8 cellular contexts compared by ENCODE assay signal in the genomic region with DNA sequence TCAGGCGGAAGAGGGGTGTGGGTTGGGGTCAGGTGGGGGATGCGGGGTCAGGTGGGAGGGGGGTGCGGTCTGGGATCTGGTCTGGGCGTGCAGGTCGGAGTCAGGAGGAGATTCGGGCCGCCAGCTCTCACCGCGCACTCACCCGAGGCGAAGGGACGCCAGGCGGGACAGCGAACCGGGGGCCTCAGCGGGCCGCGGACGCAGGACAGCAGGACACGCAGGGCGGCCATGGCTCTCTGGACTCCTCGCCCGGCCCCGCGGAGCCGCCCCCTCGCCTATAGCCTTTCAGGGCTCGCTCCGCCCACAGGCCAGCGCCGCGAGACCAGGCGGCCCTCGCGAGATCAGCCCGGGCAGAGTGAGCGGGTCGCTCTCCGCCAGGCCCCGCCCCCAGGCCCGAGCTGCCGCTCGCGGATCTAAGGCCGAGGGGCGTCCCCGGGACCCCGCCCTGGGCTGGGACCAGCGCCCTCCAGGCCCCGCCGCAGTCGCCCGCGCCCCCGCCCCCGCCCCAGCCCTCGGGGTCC. TPM values are rescaled to one million over a fixed set of nuclear protein-coding genes. Genes with fewer than 3 reads are reported as not detected.
DNase-seq lines count a peak whose midpoint lies in the region; ATAC-seq, FAIRE-seq and TF ChIP-seq lines count a peak whose summit lies in the region.

A gene (minus strand): TSS at position 251 of the 521 bp plus-strand sequence. CDS start 21 bp downstream, at position 230.

- CTCF ChIA-PET in IMR-90 (lab: Yijun Ruan, JAX), result interaction anchor here (0.6 kb wide), 1 partner anchor 1028 kb away, joined by 3 read pairs; no protein-coding TSS in a partner anchor

- no peaks in the 10 kb centered on the region for H3K9me1 ChIP-seq in IMR-90 (ENCODE audit: insufficient read depth, low read length)

- H3K79me1 ChIP-seq in IMR-90 (ENCODE audit: low read depth in 1 of 2, low read length in 2 of 2), result peaks cover 6 to 12% of the 10 kb centered on the region in 2 experiments; a peak in 3 of 4 replicates

- H2BK15ac ChIP-seq in IMR-90 (ENCODE audit: low read depth, low read length), result no peak within 1 kb of the TSS

- TF ChIP-seq CTCF in D721Med (IDR thresholded peaks at IDR 0.05; ENCODE audit: insufficient read depth, missing control alignments) (no peak), IMR-90 (conservative IDR thresholded peaks at IDR 0.05; ENCODE audit: low read depth, low read length) (no peak)

- H3K4me2 ChIP-seq in IMR-90 (ENCODE audit: low read depth, low read length), result peak within 1 kb of the TSS; percentile 81

- 0% methylated on average over 36 of the region's 57 CpGs; no CpG with 5 or more reads in 1 of the 2 experiments for WGBS in IMR-90 (ENCODE audit: extremely low coverage in 2 of 2, insufficient read length in 1 of 2), 2 experiments

- no peaks in the 10 kb centered on the region for H4K20me1 ChIP-seq in IMR-90 (ENCODE audit: insufficient read depth, low read length)

- peaks cover 20% of the 10 kb centered on the region for H3K36me3 ChIP-seq in IMR-90 (ENCODE audit: control insufficient read depth, insufficient read depth, low read length)

- peak within 1 kb of the TSS; percentile 32 to 89; a peak in 3 of 4 replicates for H4K8ac ChIP-seq in IMR-90 (ENCODE audit: low read depth in 2 of 2, low read length in 2 of 2)

- H3K4me3 ChIP-seq in IMR-90 (ENCODE audit: insufficient read depth, low read depth, low read length), result peak within 1 kb of the TSS; percentile 97

- peak within 1 kb of the TSS; percentile 100 for H2AFZ ChIP-seq in IMR-90 (replicated peaks; ENCODE audit: low read length, poor library complexity)

- H2BK5ac ChIP-seq in IMR-90 (ENCODE audit: low read depth, low read length, poor library complexity, severe bottlenecking), result peak within 1 kb of the TSS; percentile 86

- H3K27ac ChIP-seq in IMR-90 (ENCODE audit: insufficient read depth, low read length) (peak within 1 kb of the TSS; percentile 99), epithelial cell of prostate (peak within 1 kb of the TSS; percentile 63)

- in situ Hi-C loops in IMR-90 (cut with MboI; ENCODE audit: low sequenced_read_pairs), result no loop called here

- TF ChIP-seq POLR2A in IMR-90 (IDR thresholded peaks at IDR 0.05; ENCODE audit: low read depth, low read length), result peak; percentile 60; the same call in 1 of the 2 replicates

- peak within 1 kb of the TSS; percentile 95 for H3K4ac ChIP-seq in IMR-90 (ENCODE audit: low read depth, low read length)

- H3K27me3 ChIP-seq in IMR-90 (ENCODE audit: control insufficient read depth, insufficient read depth, low read length), result no peaks in the 10 kb centered on the region

- no TSS peak for BruUV-seq in IMR-90 (replicated peaks; lab: Mats Ljungman, UMichigan)

- H3K4me1 ChIP-seq in IMR-90 (ENCODE audit: control insufficient read depth, insufficient read depth, low read length), result peaks cover 7% of the 10 kb centered on the region

- H3K9me3 ChIP-seq in IMR-90 (ENCODE audit: control insufficient read depth, insufficient read depth, low read length), result no peaks in the 10 kb centered on the region

- DNase-seq in D721Med (ENCODE audit: insufficient read length, low spot score), result peak; percentile 95
- peak; percentile 81 for DNase-seq in IMR-90
- DNase-seq in OCI-M2 (lab: John Stamatoyannopoulos, UW; ENCODE audit: unreplicated experiment), result peak; percentile 54
- peak; percentile 87 for DNase-seq in activated T-cell treated with anti-CD3 and anti-CD28 coated beads for 4 hours
- DNase-seq in epithelial cell of prostate (ENCODE audit: low read depth, low spot score), result peak; percentile 27
- DNase-seq in mucosa of gallbladder (ENCODE audit: low spot score), result peak; percentile 98
- DNase-seq in stimulated activated CD8-positive, alpha-beta memory T cell treated with anti-CD3 and anti-CD28 coated beads, Interleukin-4, amount 100 ng/mL, for 24 hours (ENCODE audit: low read depth), result peak; percentile 93

- H3K14ac ChIP-seq in IMR-90 (replicated peaks; ENCODE audit: low read depth, low read length), result peak within 1 kb of the TSS; percentile 96

- peak; percentile 96 for ATAC-seq in GM21529 (IDR thresholded peaks at IDR 0.05; ENCODE audit: unreplicated experiment)
- peak; percentile 99 for ATAC-seq in IMR-90 (ENCODE audit: low read depth)

- H2BK20ac ChIP-seq in IMR-90 (ENCODE audit: low read depth, low read length), result no peak within 1 kb of the TSS

- no peak for FAIRE-seq in D721Med (lab: Jason Lieb, UNC)

- H2AK5ac ChIP-seq in IMR-90 (ENCODE audit: low read depth, low read length), result peak within 1 kb of the TSS; percentile 93

- POLR2A ChIA-PET in IMR-90 (lab: Charles Lee; ENCODE audit: unreplicated experiment), result no interaction called here

- H2BK120ac ChIP-seq in IMR-90 (ENCODE audit: low read depth, low read length), result no peak within 1 kb of the TSS

- intact Hi-C loops in IMR-90 (cut with micrococcal nuclease), result loop anchor here (10.0 kb wide), 1 partner anchor 48 kb away; no protein-coding TSS in a partner anchor

- H4K5ac ChIP-seq in IMR-90 (ENCODE audit: low read depth, low read length), result peak within 1 kb of the TSS; percentile 97; the same call in 1 of the 2 replicates

- H3K9ac ChIP-seq in IMR-90 (ENCODE audit: low read depth, low read length), result peak within 1 kb of the TSS; percentile 91

- dilution Hi-C loops in IMR-90 (cut with HindIII; ENCODE audit: low sequenced_read_pairs, unreplicated experiment), result no loop called here

- peak within 1 kb of the TSS; percentile 79 for H3K56ac ChIP-seq in IMR-90 (ENCODE audit: extremely low read depth, insufficient read depth, low read length)

- H4K91ac ChIP-seq in IMR-90 (ENCODE audit: insufficient read depth, low read depth, low read length), result peak within 1 kb of the TSS; percentile 89

- no peak within 1 kb of the TSS for H3K18ac ChIP-seq in IMR-90 (ENCODE audit: low read depth, low read length)

- H2AK9ac ChIP-seq in IMR-90 (replicated peaks; ENCODE audit: low read depth, low read length, poor library complexity), result peak within 1 kb of the TSS; percentile 95

- peak within 1 kb of the TSS; percentile 85 for H3K23ac ChIP-seq in IMR-90 (ENCODE audit: low read depth, low read length)

- no peak for TF ChIP-seq RAD21 in IMR-90 (IDR thresholded peaks at IDR 0.05; ENCODE audit: low read length)

TF ChIP-seq in IMR-90, 13 proteins besides CTCF, POLR2A, EP300 and RAD21:
- TF ChIP-seq MXI1 (IDR thresholded peaks at IDR 0.05; ENCODE audit: borderline replicate concordance, low read depth, low read length) (peak; percentile 85), CEBPB (IDR thresholded peaks at IDR 0.05; ENCODE audit: low read depth, low read length) (no peak), RFX5 (IDR thresholded peaks at IDR 0.05; ENCODE audit: low read depth, low read length) (no peak), SMC3 (IDR thresholded peaks at IDR 0.05; ENCODE audit: low read depth, low read length) (no peak), CHD1 (IDR thresholded peaks at IDR 0.05; ENCODE audit: low read depth, low read length) (no peak), MAZ (IDR thresholded peaks at IDR 0.05; ENCODE audit: borderline replicate concordance, low read depth, low read length) (peak; percentile 80; the same call in 1 of the 2 replicates), RCOR1 (IDR thresholded peaks at IDR 0.05; ENCODE audit: insufficient replicate concordance, low read length) (no peak), MAFK (IDR thresholded peaks at IDR 0.05; ENCODE audit: low read depth, low read length) (no peak), NFE2L2 (IDR thresholded peaks at IDR 0.05; ENCODE audit: low read depth, low read length) (no peak)
- TF ChIP-seq, protein P1, sequence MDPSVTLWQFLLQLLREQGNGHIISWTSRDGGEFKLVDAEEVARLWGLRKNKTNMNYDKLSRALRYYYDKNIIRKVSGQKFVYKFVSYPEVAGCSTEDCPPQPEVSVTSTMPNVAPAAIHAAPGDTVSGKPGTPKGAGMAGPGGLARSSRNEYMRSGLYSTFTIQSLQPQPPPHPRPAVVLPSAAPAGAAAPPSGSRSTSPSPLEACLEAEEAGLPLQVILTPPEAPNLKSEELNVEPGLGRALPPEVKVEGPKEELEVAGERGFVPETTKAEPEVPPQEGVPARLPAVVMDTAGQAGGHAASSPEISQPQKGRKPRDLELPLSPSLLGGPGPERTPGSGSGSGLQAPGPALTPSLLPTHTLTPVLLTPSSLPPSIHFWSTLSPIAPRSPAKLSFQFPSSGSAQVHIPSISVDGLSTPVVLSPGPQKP (IDR thresholded peaks at IDR 0.05; ENCODE audit: borderline replicate concordance, low read depth, low read length), result no peak
- TF ChIP-seq, protein P2, sequence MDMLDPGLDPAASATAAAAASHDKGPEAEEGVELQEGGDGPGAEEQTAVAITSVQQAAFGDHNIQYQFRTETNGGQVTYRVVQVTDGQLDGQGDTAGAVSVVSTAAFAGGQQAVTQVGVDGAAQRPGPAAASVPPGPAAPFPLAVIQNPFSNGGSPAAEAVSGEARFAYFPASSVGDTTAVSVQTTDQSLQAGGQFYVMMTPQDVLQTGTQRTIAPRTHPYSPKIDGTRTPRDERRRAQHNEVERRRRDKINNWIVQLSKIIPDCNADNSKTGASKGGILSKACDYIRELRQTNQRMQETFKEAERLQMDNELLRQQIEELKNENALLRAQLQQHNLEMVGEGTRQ (IDR thresholded peaks at IDR 0.05; ENCODE audit: low read depth, low read length), result no peak

RNA-seq across cellular contexts. Expression of the gene that starts here (rescaled TPM):
- total RNA-seq in IMR-90 (2012; rRNA removed) (60.8 and 71.1 TPM in 2 replicates), mucosa of gallbladder (122 TPM)
- polyA plus RNA-seq in IMR-90 (2012; rRNA removed), result 83.3 and 84.2 TPM in 2 replicates
- 93.0 and 94.1 TPM in 2 replicates for polyA plus RNA-seq in IMR-90 (2012; cell fraction: cytosol; rRNA removed)
- polyA plus RNA-seq in IMR-90 (2012; cell fraction: nucleus; rRNA removed; ENCODE audit: low replicate concordance), result 41.5 and 43.2 TPM in 2 replicates

Comparison
In these comparisons a context has a peak if more than half of its experiments do, and no peak if none do; other contexts are left out.
1. Peak in every context shown above with its lines: DNase-seq, ATAC-seq, H3K4me3 ChIP-seq and H3K27ac ChIP-seq.
2. DNase-seq: peak in every context shown above with its lines; median percentile 98 in mucosa of gallbladder; 95 in D721Med; 93 in stimulated activated CD8-positive, alpha-beta memory T cell treated with anti-CD3 and anti-CD28 coated beads, Interleukin-4, amount 100 ng/mL, for 24 hours; 87 in activated T-cell treated with anti-CD3 and anti-CD28 coated beads for 4 hours; 81 in IMR-90; 54 in OCI-M2; 27 in epithelial cell of prostate.